In genomic region chr12:9034095-9034494, GRCh38 we compare ENCODE assay signal across 22 cellular contexts.
"Had no signal": no experiment of that assay in that cellular context is flagged by ENCODE, and none has a peak within 500 bp of the region (broad histone marks: within the 10 kb centered on the region; RNA-seq: fewer than 3 reads in every experiment).

No MANE protein-coding gene starts in this region.

- H3K36me3 Mint-ChIP-seq: memory B cell, mesothelial cell of epicardium had no signal

- H3K4me1 Mint-ChIP-seq: memory B cell, mesothelial cell of epicardium, nephron had no signal

- H3K27ac Mint-ChIP-seq: memory B cell, mesothelial cell of epicardium, nephron, type B pancreatic cell had no signal

- FAIRE-seq: endothelial cell of umbilical vein, kidney had no signal

- ATAC-seq: foreskin keratinocyte, left cardiac atrium, lower lobe of right lung, sciatic nerve had no signal

- H3K9me3 Mint-ChIP-seq: memory B cell, nephron had no signal

- DNase-seq: colonic mucosa; dermis blood vessel endothelial cell; erythroblast; foreskin keratinocyte; kidney; left cardiac atrium; left ventricle myocardium inferior; lower lobe of right lung; posterior cingulate gyrus; spleen; stimulated activated CD4-positive, alpha-beta T cell treated with anti-CD3 and anti-CD28 coated beads, Interleukin-15, amount 100 ng/mL, for 24 hours; stimulated activated CD4-positive, alpha-beta T cell treated with anti-CD3 and anti-CD28 coated beads, Interleukin-1b, Interleukin-23, amount 100 ng/mL, for 48 hours; stimulated activated CD4-positive, alpha-beta T cell treated with anti-CD3 and anti-CD28 coated beads, Interleukin-4, amount 100 ng/mL, for 4 hours; stimulated activated naive CD4-positive, alpha-beta T cell; thyroid gland; uterus had no signal

- H3K27me3 Mint-ChIP-seq: memory B cell had no signal

- H3K4me3 Mint-ChIP-seq: memory B cell, mesothelial cell of epicardium, nephron, type B pancreatic cell had no signal
